18 cellular contexts compared by ENCODE assay signal in genomic region chr1:23125489-23125888, GRCh38. TPM values are rescaled to one million over a fixed set of nuclear protein-coding genes. Genes with fewer than 3 reads are reported as not detected.
DNase-seq lines count a peak whose midpoint lies in the region; ATAC-seq and TF ChIP-seq lines count a peak whose summit lies in the region.
"Had no signal": no experiment of that assay in that cellular context is flagged by ENCODE, and none has a peak within 500 bp of the region (broad histone marks: within the 10 kb centered on the region; RNA-seq: fewer than 3 reads in every experiment).

No MANE protein-coding gene starts in this region.

- H3K4me1 ChIP-seq in GM23338 (ENCODE audit: insufficient read depth): peaks cover 28% of the 10 kb centered on the region
- H3K4me1 ChIP-seq in adipocyte (ENCODE audit: control insufficient read depth, insufficient read depth, low read length): peaks cover 55% of the 10 kb centered on the region

- H2AFZ ChIP-seq in GM23338: no peak overlapping the region

- no peak for TF ChIP-seq CTCF in GM23338 (conservative IDR thresholded peaks at IDR 0.05; ENCODE audit: low read depth in 2 of 2)
- no peak for TF ChIP-seq CTCF in nephron (IDR thresholded peaks at IDR 0.05; ENCODE audit: unreplicated experiment in 3 of 3)

- H3K27ac ChIP-seq in GM23338 (ENCODE audit: low read depth): 0 out of 2 replicates have a peak overlapping the region, but pooled peaks have one; percentile 1
- H3K27ac ChIP-seq: SJCRH30 had no signal

- H3K9ac ChIP-seq in adipocyte (ENCODE audit: low read length): peak overlapping the region; percentile 32

- H3K79me2 ChIP-seq in GM23338 (replicated peaks; ENCODE audit: insufficient read depth): peaks cover 99% of the 10 kb centered on the region

- no peak overlapping the region for H3K4me3 Mint-ChIP-seq in activated T-cell treated with anti-CD3 and anti-CD28 coated beads, Interleukin-2, amount 50 U/mL, for 24 hours
- H3K4me3 Mint-ChIP-seq in GM23338: no peak overlapping the region
- H3K4me3 Mint-ChIP-seq in nephron: no peak overlapping the region
- H3K4me3 Mint-ChIP-seq in stimulated activated memory B cell treated with anti-CD40 and anti-IgM and Interleukin-4, amounts not matched to agents 10 μg/mL and 1 μg/mL and 100 μg/mL, for 72 hours: no peak overlapping the region

- ATAC-seq in GM23338: no peak
- no peak for ATAC-seq in stimulated activated memory B cell treated with anti-CD40 and anti-IgM and Interleukin-4, amounts not matched to agents 10 μg/mL and 1 μg/mL and 100 μg/mL, for 72 hours
- ATAC-seq: PC-3 had no signal

- no peak overlapping the region for H3K4me2 ChIP-seq in GM23338

- no peaks in the 10 kb centered on the region for H3F3A ChIP-seq in GM23338 (replicated peaks; ENCODE audit: low read depth)

- no peaks in the 10 kb centered on the region for H3K27me3 Mint-ChIP-seq in activated T-cell treated with anti-CD3 and anti-CD28 coated beads, Interleukin-2, amount 50 U/mL, for 24 hours
- H3K27me3 Mint-ChIP-seq in GM23338 (ENCODE audit: insufficient read depth, low read depth, poor library complexity): peaks cover 3% of the 10 kb centered on the region
- no peaks in the 10 kb centered on the region for H3K27me3 Mint-ChIP-seq in nephron (ENCODE audit: low read depth)
- no peaks in the 10 kb centered on the region for H3K27me3 Mint-ChIP-seq in stimulated activated memory B cell treated with anti-CD40 and anti-IgM and Interleukin-4, amounts not matched to agents 10 μg/mL and 1 μg/mL and 100 μg/mL, for 72 hours
- H3K27me3 Mint-ChIP-seq: CD4-positive, alpha-beta memory T cell had no signal

- H3K36me3 Mint-ChIP-seq in activated T-cell treated with anti-CD3 and anti-CD28 coated beads, Interleukin-2, amount 50 U/mL, for 24 hours (ENCODE audit: low read depth): no peaks in the 10 kb centered on the region
- no peaks in the 10 kb centered on the region for H3K36me3 Mint-ChIP-seq in GM23338 (ENCODE audit: low read depth)
- H3K36me3 Mint-ChIP-seq in nephron (ENCODE audit: low read depth): peaks cover 4% of the 10 kb centered on the region
- H3K36me3 Mint-ChIP-seq in stimulated activated memory B cell treated with anti-CD40 and anti-IgM and Interleukin-4, amounts not matched to agents 10 μg/mL and 1 μg/mL and 100 μg/mL, for 72 hours: no peaks in the 10 kb centered on the region

- no peaks in the 10 kb centered on the region for H3K9me3 Mint-ChIP-seq in activated T-cell treated with anti-CD3 and anti-CD28 coated beads, Interleukin-2, amount 50 U/mL, for 24 hours
- no peaks in the 10 kb centered on the region for H3K9me3 Mint-ChIP-seq in GM23338
- no peaks in the 10 kb centered on the region for H3K9me3 Mint-ChIP-seq in nephron
- H3K9me3 Mint-ChIP-seq in stimulated activated memory B cell treated with anti-CD40 and anti-IgM and Interleukin-4, amounts not matched to agents 10 μg/mL and 1 μg/mL and 100 μg/mL, for 72 hours: no peaks in the 10 kb centered on the region
- H3K9me3 Mint-ChIP-seq: CD4-positive, alpha-beta memory T cell had no signal

- no peak for DNase-seq in activated T-cell treated with anti-CD3 and anti-CD28 coated beads, Interleukin-2, amount 50 U/mL, for 24 hours
- DNase-seq in activated T-cell treated with anti-CD3 and anti-CD28 coated beads, Interleukin-2, amount 50 U/mL, for 48 hours: no peak
- no peak for DNase-seq in GM23338 (ENCODE audit: low spot score)
- no peak for DNase-seq in adipocyte (ENCODE audit: low read depth)
- DNase-seq in NCI-H510A treated with DMSO at 0.1 percent for 48 hours (lab: John Stamatoyannopoulos, UW): no peak
- DNase-seq in cerebellar cortex (ENCODE audit: low spot score): no peak
- DNase-seq: CD4-positive, alpha-beta memory T cell; EL; KG1; MV-4-11; NCI-H1417; NCI-H187 treated with DMSO at 0.1 percent for 48 hours; NCI-H226; NCI-H524 treated with DMSO at 0.1 percent for 48 hours; PC-3; SJCRH30 had no signal

- peak overlapping the region; percentile 6 for H3K27ac Mint-ChIP-seq in activated T-cell treated with anti-CD3 and anti-CD28 coated beads, Interleukin-2, amount 50 U/mL, for 24 hours
- H3K27ac Mint-ChIP-seq in GM23338 (peak overlapping the region; percentile 85), nephron (peak overlapping the region; percentile 35 to 52 (median 51))
- no peak overlapping the region for H3K27ac Mint-ChIP-seq in stimulated activated memory B cell treated with anti-CD40 and anti-IgM and Interleukin-4, amounts not matched to agents 10 μg/mL and 1 μg/mL and 100 μg/mL, for 72 hours

- H3K4me3 ChIP-seq in GM23338: no peak overlapping the region
- H3K4me3 ChIP-seq in adipocyte (ENCODE audit: low read length): no peak overlapping the region
- H3K4me3 ChIP-seq: SJCRH30 had no signal

- H3K4me1 Mint-ChIP-seq in activated T-cell treated with anti-CD3 and anti-CD28 coated beads, Interleukin-2, amount 50 U/mL, for 24 hours (ENCODE audit: low read depth): peaks cover 53% of the 10 kb centered on the region
- peaks cover 42% of the 10 kb centered on the region for H3K4me1 Mint-ChIP-seq in GM23338
- peaks cover 68% of the 10 kb centered on the region for H3K4me1 Mint-ChIP-seq in nephron
- no peaks in the 10 kb centered on the region for H3K4me1 Mint-ChIP-seq in stimulated activated memory B cell treated with anti-CD40 and anti-IgM and Interleukin-4, amounts not matched to agents 10 μg/mL and 1 μg/mL and 100 μg/mL, for 72 hours

- no peaks in the 10 kb centered on the region for H3K9me2 ChIP-seq in GM23338 (ENCODE audit: insufficient read depth)

- H4K20me1 ChIP-seq in GM23338 (replicated peaks; ENCODE audit: insufficient read depth): peaks cover 37% of the 10 kb centered on the region

- no peaks in the 10 kb centered on the region for H3K9me3 ChIP-seq in adipocyte (ENCODE audit: control insufficient read depth, low read length)
- H3K9me3 ChIP-seq: SJCRH30 had no signal

- no peaks in the 10 kb centered on the region for H3K27me3 ChIP-seq in GM23338 (ENCODE audit: insufficient read depth)
- no peaks in the 10 kb centered on the region for H3K27me3 ChIP-seq in adipocyte (replicated peaks; ENCODE audit: control insufficient read depth, insufficient read depth, low read length)
- H3K27me3 ChIP-seq: SJCRH30 had no signal

- H3K36me3 ChIP-seq in GM23338 (ENCODE audit: insufficient read depth) (no peaks in the 10 kb centered on the region), adipocyte (ENCODE audit: control insufficient read depth, insufficient read depth, low read length, severe bottlenecking) (no peaks in the 10 kb centered on the region)
- H3K36me3 ChIP-seq: SJCRH30 had no signal

TF ChIP-seq in GM23338, 12 proteins besides CTCF, POLR2A, EP300 and RAD21 (continues in another document):
- no peak for TF ChIP-seq CREB1 (CRISPR knock-in tag; IDR thresholded peaks at IDR 0.05; ENCODE audit: low read depth)
- no peak for TF ChIP-seq REST (IDR thresholded peaks at IDR 0.05; ENCODE audit: unreplicated experiment)
- TF ChIP-seq EZH2phosphoT487 (IDR thresholded peaks at IDR 0.05; ENCODE audit: unreplicated experiment): no peak
- no peak for TF ChIP-seq POLR2AphosphoS5 (IDR thresholded peaks at IDR 0.05; ENCODE audit: low read depth)
- no peak for TF ChIP-seq ETS1 (IDR thresholded peaks at IDR 0.05)
- no peak for TF ChIP-seq STAT1 (IDR thresholded peaks at IDR 0.05; ENCODE audit: unreplicated experiment)
- TF ChIP-seq ZNF114 (CRISPR knock-in tag; IDR thresholded peaks at IDR 0.05): no peak
- TF ChIP-seq NANOG (IDR thresholded peaks at IDR 0.05; ENCODE audit: borderline replicate concordance): no peak

RNA-seq across cellular contexts. Expression of gene LUZP1, which starts 43.2 kb away (rescaled TPM):
- 44.1 and 45.7 TPM in 2 replicates for total RNA-seq in GM23338 (2014; rRNA removed; shearing (Covaris generic))
- 125 and 152 TPM in 2 replicates for polyA plus RNA-seq in GM23338 (2016; fragmentation: Nextera tagmentation; extraction: Ambion mirVana)
